8 cellular contexts compared by ENCODE assay signal in genomic region chr3:122890077-122890484, GRCh38.
DNase-seq lines count a peak whose midpoint lies in the region; ATAC-seq, FAIRE-seq and TF ChIP-seq lines count a peak whose summit lies in the region.

No MANE protein-coding gene starts in this region.

- H3K9me3 ChIP-seq in pancreas = no peaks in the 10 kb centered on the region

- no peak overlapping the region for H3K4me3 ChIP-seq in NB4 (ENCODE audit: low read depth, low read length)
- H3K4me3 ChIP-seq in pancreas = no peak overlapping the region

- no peak for TF ChIP-seq POLR2A in NB4 (IDR thresholded peaks at IDR 0.05; ENCODE audit: extremely low read depth, insufficient read length)

- WGBS in pancreas, 2 donors = 58 to 63% methylated on average over 4 of the region's 4 CpGs

- TF ChIP-seq CTCF in AG09319 (IDR thresholded peaks at IDR 0.05; ENCODE audit: low read depth, low read length) (no peak), NB4 (IDR thresholded peaks at IDR 0.05; ENCODE audit: low read depth, low read length) (no peak), pancreas (IDR thresholded peaks at IDR 0.05) (no peak)

- H3K27me3 ChIP-seq in pancreas = no peaks in the 10 kb centered on the region

- no peaks in the 10 kb centered on the region for H3K36me3 ChIP-seq in pancreas

- DNase-seq in AG09319 (ENCODE audit: extremely low read depth, low read depth) = peak; percentile 5
- peak; percentile 34 for DNase-seq in NB4 (ENCODE audit: low read depth)
- DNase-seq in fibroblast of the conjunctiva (ENCODE audit: low read depth) = peak; percentile 68
- peak in 1 of 6 donors; percentile 42 for DNase-seq in pancreas
- no peak for DNase-seq in DMS53 (lab: John Stamatoyannopoulos, UW)
- DNase-seq in NCI-H82 (lab: John Stamatoyannopoulos, UW) = no peak
- no peak for DNase-seq in NCI-H526 treated with DMSO at 0.1 percent for 48 hours (lab: John Stamatoyannopoulos, UW)

- intact Hi-C loops in pancreas (cut with DNase I) = no loop called here

- no peak overlapping the region for H3K27ac ChIP-seq in pancreas

- H3K4me1 ChIP-seq in pancreas = no peaks in the 10 kb centered on the region

- FAIRE-seq in pancreas (lab: Jason Lieb, UNC) = no peak

- ATAC-seq in GM18517 (IDR thresholded peaks at IDR 0.05; ENCODE audit: unreplicated experiment) (peak; percentile 50), pancreas (peak in 3 of 4 donors; percentile 52 to 84 (median 82))

Comparison
In these comparisons a context has a peak if more than half of its experiments do, and no peak if none do; other contexts are left out.
1. DNase-seq: peak in AG09319 (single experiment), NB4 (single experiment) and fibroblast of the conjunctiva (single experiment); none in DMS53 (single experiment), NCI-H82 (single experiment) and NCI-H526 treated with DMSO at 0.1 percent for 48 hours (single experiment).